Comparison of ENCODE assay signal across 18 cellular contexts in genomic region chr14:94571950-94572349, GRCh38. TPM values are rescaled to one million over a fixed set of nuclear protein-coding genes. Genes with fewer than 3 reads are reported as not detected.
DNase-seq lines count a peak whose midpoint lies in the region; ATAC-seq and TF ChIP-seq lines count a peak whose summit lies in the region.
"Had no signal": no experiment of that assay in that cellular context is flagged by ENCODE, and none has a peak within 500 bp of the region (broad histone marks: within the 10 kb centered on the region; RNA-seq: fewer than 3 reads in every experiment).

No MANE protein-coding gene starts in this region.

- H3K36me3 ChIP-seq in GM23248 (ENCODE audit: low read depth), result no peaks in the 10 kb centered on the region

- DNase-seq in GM23248 (peak; percentile 70), caudate nucleus (lab: John Stamatoyannopoulos, UW) (peak in 2 of 61 donors; percentile 16 to 39), right cardiac atrium (peak in 1 of 3 donors; percentile 31), sciatic nerve (ENCODE audit: low spot score) (no peak), UCSD-AML1 (lab: John Stamatoyannopoulos, UW; ENCODE audit: unreplicated experiment) (no peak), endothelial cell (ENCODE audit: low spot score) (no peak)
- DNase-seq in stimulated activated CD8-positive, alpha-beta memory T cell treated with anti-CD3 and anti-CD28 coated beads, Interleukin-4, amount 100 ng/mL, for 48 hours, result no peak
- DNase-seq: activated CD4-positive, alpha-beta T cell treated with anti-CD3 and anti-CD28 coated beads, Interleukin-2, amount 10 ng/mL, durations not matched to agents 7 days and 5 days; central memory CD4-positive, alpha-beta T cell; DMS 273 treated with DMSO at 0.1 percent for 48 hours; erythroblast; MV-4-11; T-helper 2 cell had no signal

- H3K4me3 ChIP-seq in GM23248 (no peak overlapping the region), right cardiac atrium (ENCODE audit: low read length) (no peak overlapping the region)

- H3K9me3 ChIP-seq in GM23248 (ENCODE audit: low read depth) (no peaks in the 10 kb centered on the region), right cardiac atrium (ENCODE audit: control insufficient read depth, low read length) (no peaks in the 10 kb centered on the region)

- H3K27me3 Mint-ChIP-seq in endothelial cell (ENCODE audit: unreplicated experiment), result peaks cover 2% of the 10 kb centered on the region
- H3K27me3 Mint-ChIP-seq: activated CD4-positive, alpha-beta T cell treated with anti-CD3 and anti-CD28 coated beads, Interleukin-2, amount 10 ng/mL, durations not matched to agents 7 days and 5 days had no signal

- H3K4me1 Mint-ChIP-seq in endothelial cell (ENCODE audit: unreplicated experiment), result no peaks in the 10 kb centered on the region
- H3K4me1 Mint-ChIP-seq: activated CD4-positive, alpha-beta T cell treated with anti-CD3 and anti-CD28 coated beads, Interleukin-2, amount 10 ng/mL, durations not matched to agents 7 days and 5 days; activated T-helper 17 cell treated with anti-CD3 and anti-CD28 coated beads, Interleukin-2, amount 50 U/mL, for 72 hours; naive thymus-derived CD8-positive, alpha-beta T cell had no signal

- no peaks in the 10 kb centered on the region for H3K9me2 ChIP-seq in GM23248 (ENCODE audit: insufficient read depth)

- in situ Hi-C loops in GM23248 (cut with MboI), result no loop called here

- no peak overlapping the region for H3K4me2 ChIP-seq in GM23248 (ENCODE audit: unreplicated experiment)

- H4K20me1 ChIP-seq in GM23248 (ENCODE audit: insufficient read depth), result no peaks in the 10 kb centered on the region

- WGBS in GM23248 (ENCODE audit: low coverage in 1 of 2, low lambda C conversion rate in 2 of 2, missing lambda C conversion rate in 2 of 2), 2 experiments, result 68 to 82% methylated on average over 6 of the region's 6 CpGs
- 76% methylated on average over 6 of the region's 6 CpGs for WGBS in right cardiac atrium

- intact Hi-C loops in right cardiac atrium (cut with DNase I) (no loop called here), sciatic nerve (cut with DNase I) (no loop called here)

- no peaks in the 10 kb centered on the region for H3F3A ChIP-seq in GM23248 (ENCODE audit: insufficient read depth)

- H2AFZ ChIP-seq in GM23248, result no peak overlapping the region

- no peak overlapping the region for H3K27ac ChIP-seq in GM23248
- H3K27ac ChIP-seq in caudate nucleus (ENCODE audit: low read depth, low read length), result peak overlapping the region; percentile 6
- peak overlapping the region; percentile 53 for H3K27ac ChIP-seq in right cardiac atrium (ENCODE audit: low read length)
- H3K27ac ChIP-seq: HL-60 had no signal

- no peak overlapping the region for H3K4me3 Mint-ChIP-seq in endothelial cell (ENCODE audit: unreplicated experiment)
- H3K4me3 Mint-ChIP-seq: activated CD4-positive, alpha-beta T cell treated with anti-CD3 and anti-CD28 coated beads, Interleukin-2, amount 10 ng/mL, durations not matched to agents 7 days and 5 days; activated T-helper 17 cell treated with anti-CD3 and anti-CD28 coated beads, Interleukin-2, amount 50 U/mL, for 72 hours; naive thymus-derived CD8-positive, alpha-beta T cell had no signal

- H3K9me3 Mint-ChIP-seq in endothelial cell (ENCODE audit: unreplicated experiment), result no peaks in the 10 kb centered on the region
- H3K9me3 Mint-ChIP-seq: activated CD4-positive, alpha-beta T cell treated with anti-CD3 and anti-CD28 coated beads, Interleukin-2, amount 10 ng/mL, durations not matched to agents 7 days and 5 days; activated T-helper 17 cell treated with anti-CD3 and anti-CD28 coated beads, Interleukin-2, amount 50 U/mL, for 72 hours; naive thymus-derived CD8-positive, alpha-beta T cell had no signal

- no peak for TF ChIP-seq CTCF in endothelial cell (IDR thresholded peaks at IDR 0.05; ENCODE audit: unreplicated experiment)

- H3K4me1 ChIP-seq in GM23248 (ENCODE audit: insufficient read depth), result no peaks in the 10 kb centered on the region; the same call in 1 of the 2 replicates
- peaks cover 6% of the 10 kb centered on the region for H3K4me1 ChIP-seq in right cardiac atrium (ENCODE audit: control insufficient read depth, insufficient read depth, low read length)

- H3K27ac Mint-ChIP-seq in endothelial cell (ENCODE audit: unreplicated experiment), result no peak overlapping the region
- H3K27ac Mint-ChIP-seq: activated CD4-positive, alpha-beta T cell treated with anti-CD3 and anti-CD28 coated beads, Interleukin-2, amount 10 ng/mL, durations not matched to agents 7 days and 5 days; activated T-helper 17 cell treated with anti-CD3 and anti-CD28 coated beads, Interleukin-2, amount 50 U/mL, for 72 hours; naive thymus-derived CD8-positive, alpha-beta T cell had no signal

- H3K27me3 ChIP-seq in GM23248 (replicated peaks; ENCODE audit: insufficient read depth) (0 out of 2 replicates have a peak, but pooled peaks cover 2% of the 10 kb centered on the region), right cardiac atrium (ENCODE audit: control insufficient read depth, insufficient read depth) (no peaks in the 10 kb centered on the region)

- H3K36me3 Mint-ChIP-seq in endothelial cell (ENCODE audit: low read depth, unreplicated experiment), result no peaks in the 10 kb centered on the region
- H3K36me3 Mint-ChIP-seq: naive thymus-derived CD8-positive, alpha-beta T cell had no signal

- ATAC-seq in right cardiac atrium (peak; percentile 16 to 56), sciatic nerve (peak; percentile 39), esophagus mucosa (no peak)
- ATAC-seq: activated T-helper 17 cell treated with anti-CD3 and anti-CD28 coated beads, Interleukin-2, amount 50 U/mL, for 72 hours; naive thymus-derived CD8-positive, alpha-beta T cell had no signal

- no peak overlapping the region for H3K9ac ChIP-seq in GM23248

- H3K79me2 ChIP-seq in GM23248 (ENCODE audit: insufficient read depth), result no peaks in the 10 kb centered on the region

RNA-seq across cellular contexts. Expression of gene SERPINA5, which starts 9.3 kb away (rescaled TPM):
- total RNA-seq in GM23248 (2014; rRNA removed; shearing (Covaris generic)), result not detected in 2 replicates
- polyA plus RNA-seq in GM23248 (2016; fragmentation: Nextera tagmentation; extraction: Ambion mirVana) (not detected in 2 replicates), right cardiac atrium (13.2 TPM)
- total RNA-seq in right cardiac atrium (10 to 100 TPM in 3 of 4 donors, 1 to 10 TPM in 1; 4.6 to 14.4 (median 13.9) TPM), sciatic nerve (8.8 TPM), esophagus mucosa (0.28 TPM), endothelial cell (ENCODE audit: unreplicated experiment) (0.26 TPM)
- total RNA-seq: activated CD4-positive, alpha-beta T cell treated with anti-CD3 and anti-CD28 coated beads, Interleukin-2, amount 10 ng/mL, durations not matched to agents 7 days and 5 days; activated T-helper 17 cell treated with anti-CD3 and anti-CD28 coated beads, Interleukin-2, amount 50 U/mL, for 72 hours; naive thymus-derived CD8-positive, alpha-beta T cell had no signal
- polyA plus RNA-seq: naive thymus-derived CD8-positive, alpha-beta T cell had no signal

RNA-seq across cellular contexts. Expression of gene SERPINA4, which starts 10.7 kb away (rescaled TPM):
- not detected in 2 replicates for total RNA-seq in GM23248 (2014; rRNA removed; shearing (Covaris generic))
- polyA plus RNA-seq in GM23248 (2016; fragmentation: Nextera tagmentation; extraction: Ambion mirVana) (not detected in 2 replicates), right cardiac atrium (not detected)
- total RNA-seq in right cardiac atrium (not detected), sciatic nerve (not detected), esophagus mucosa (not detected), endothelial cell (ENCODE audit: unreplicated experiment) (not detected)
- total RNA-seq: activated CD4-positive, alpha-beta T cell treated with anti-CD3 and anti-CD28 coated beads, Interleukin-2, amount 10 ng/mL, durations not matched to agents 7 days and 5 days; activated T-helper 17 cell treated with anti-CD3 and anti-CD28 coated beads, Interleukin-2, amount 50 U/mL, for 72 hours; naive thymus-derived CD8-positive, alpha-beta T cell; urinary bladder had no signal
- polyA plus RNA-seq: naive thymus-derived CD8-positive, alpha-beta T cell; urinary bladder had no signal

RNA-seq across cellular contexts. Expression of gene SERPINA3, which starts 40.2 kb away (rescaled TPM):
- 0.89 and 1.1 TPM in 2 replicates for total RNA-seq in GM23248 (2014; rRNA removed; shearing (Covaris generic))
- 0.75 and 0.85 TPM in 2 replicates for polyA plus RNA-seq in GM23248 (2016; fragmentation: Nextera tagmentation; extraction: Ambion mirVana)
- total RNA-seq in right cardiac atrium, result 100 to 1,000 TPM in 3 of 4 donors, 10 to 100 TPM in 1; 56.4 to 390 (median 216) TPM
- 114 TPM for polyA plus RNA-seq in right cardiac atrium
- 77.1 TPM for total RNA-seq in sciatic nerve
- total RNA-seq in esophagus mucosa, result 22.9 TPM
- not detected for total RNA-seq in endothelial cell (ENCODE audit: unreplicated experiment)
- total RNA-seq: activated CD4-positive, alpha-beta T cell treated with anti-CD3 and anti-CD28 coated beads, Interleukin-2, amount 10 ng/mL, durations not matched to agents 7 days and 5 days; activated T-helper 17 cell treated with anti-CD3 and anti-CD28 coated beads, Interleukin-2, amount 50 U/mL, for 72 hours; naive thymus-derived CD8-positive, alpha-beta T cell had no signal
- polyA plus RNA-seq: naive thymus-derived CD8-positive, alpha-beta T cell had no signal

Comparison
In these comparisons a context has a peak if more than half of its experiments do, and no peak if none do; other contexts are left out.
1. RNA of gene SERPINA3, which starts 40.2 kb away (total RNA-seq): 56.4 to 390 TPM in right cardiac atrium, 77.1 TPM in sciatic nerve (single experiment) and 22.9 TPM in esophagus mucosa (single experiment); 0.89 to 1.1 TPM in GM23248 and not detected in endothelial cell (single experiment); every median in the first group is over 10 times any median in the second.